18 cellular contexts compared by ENCODE assay signal in the genomic region with DNA sequence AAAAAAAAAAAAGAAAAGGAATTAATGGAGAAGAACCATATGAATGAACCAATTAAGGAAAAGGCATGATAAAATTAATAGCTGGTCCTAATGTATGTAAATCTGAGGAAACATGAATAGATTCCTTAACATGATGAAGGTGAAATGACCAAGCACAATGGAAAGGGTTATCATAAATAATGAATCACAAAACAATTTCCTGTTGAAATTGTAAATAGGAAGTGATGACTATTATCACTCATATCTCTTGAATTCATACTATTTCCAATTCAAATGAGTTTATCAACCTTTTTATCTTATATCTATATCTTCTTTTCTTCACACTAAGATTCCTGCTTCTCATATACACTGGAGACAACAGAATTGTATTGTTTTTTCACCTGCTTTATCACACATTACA. TPM values are rescaled to one million over a fixed set of nuclear protein-coding genes. Genes with fewer than 3 reads are reported as not detected.
"Had no signal": no experiment of that assay in that cellular context is flagged by ENCODE, and none has a peak within 500 bp of the region (broad histone marks: within the 10 kb centered on the region; RNA-seq: fewer than 3 reads in every experiment).

No MANE protein-coding gene starts in this region.

- H3K27me3 Mint-ChIP-seq: activated naive CD8-positive, alpha-beta T cell treated with anti-CD3 and anti-CD28 coated beads, Interleukin-2, amount 10 ng/mL, durations not matched to agents 7 days and 5 days had no signal

- DNase-seq: activated CD4-positive, alpha-beta T cell treated with anti-CD3 and anti-CD28 coated beads, Interleukin-2, amount 50 U/mL, for 1 hour; activated CD8-positive, alpha-beta memory T cell treated with anti-CD3 and anti-CD28 coated beads for 24 hours; activated naive CD4-positive, alpha-beta T cell; activated naive CD8-positive, alpha-beta T cell treated with anti-CD3 and anti-CD28 coated beads, Interleukin-2, amount 10 ng/mL, durations not matched to agents 7 days and 5 days; heart left ventricle; immature natural killer cell; left cardiac atrium; lower lobe of right lung; psoas muscle; right lobe of liver; T-cell; T-helper 9 cell; upper lobe of right lung had no signal

- H3K4me3 ChIP-seq: heart left ventricle, lower lobe of right lung, psoas muscle, right lobe of liver, thoracic aorta, upper lobe of right lung had no signal

- H3K27ac Mint-ChIP-seq: activated naive CD8-positive, alpha-beta T cell treated with anti-CD3 and anti-CD28 coated beads, Interleukin-2, amount 10 ng/mL, durations not matched to agents 7 days and 5 days; immature natural killer cell; T-cell had no signal

- H3K4me3 Mint-ChIP-seq: activated naive CD8-positive, alpha-beta T cell treated with anti-CD3 and anti-CD28 coated beads, Interleukin-2, amount 10 ng/mL, durations not matched to agents 7 days and 5 days; immature natural killer cell; neural crest cell; T-cell had no signal

- H3K27ac ChIP-seq: heart left ventricle, lower lobe of right lung, psoas muscle, right lobe of liver, thoracic aorta, upper lobe of right lung had no signal

- H3K9me3 ChIP-seq: heart left ventricle, lower lobe of right lung, psoas muscle, right lobe of liver, thoracic aorta, upper lobe of right lung had no signal

- H3K27me3 ChIP-seq: heart left ventricle, right lobe of liver, upper lobe of right lung had no signal

- ATAC-seq: activated CD4-positive, CD25-positive, alpha-beta regulatory T cell treated with anti-CD3 and anti-CD28 coated beads, Interleukin-2, amount 50 U/mL, for 24 hours; lower lobe of right lung; psoas muscle; T-cell; upper lobe of right lung had no signal

- H3K36me3 ChIP-seq: heart left ventricle, lower lobe of right lung, right lobe of liver, thoracic aorta, upper lobe of right lung had no signal

- H3K9me3 Mint-ChIP-seq: activated naive CD8-positive, alpha-beta T cell treated with anti-CD3 and anti-CD28 coated beads, Interleukin-2, amount 10 ng/mL, durations not matched to agents 7 days and 5 days; neural crest cell; T-cell had no signal

- H3K36me3 Mint-ChIP-seq: activated naive CD8-positive, alpha-beta T cell treated with anti-CD3 and anti-CD28 coated beads, Interleukin-2, amount 10 ng/mL, durations not matched to agents 7 days and 5 days; immature natural killer cell; T-cell had no signal

- H3K4me1 Mint-ChIP-seq: activated naive CD8-positive, alpha-beta T cell treated with anti-CD3 and anti-CD28 coated beads, Interleukin-2, amount 10 ng/mL, durations not matched to agents 7 days and 5 days; immature natural killer cell; T-cell had no signal

RNA-seq across cellular contexts. Expression of a gene that starts 32.0 kb away (rescaled TPM):
- total RNA-seq: activated naive CD8-positive, alpha-beta T cell treated with anti-CD3 and anti-CD28 coated beads, Interleukin-2, amount 10 ng/mL, durations not matched to agents 7 days and 5 days; frontal cortex; left cardiac atrium; neural crest cell; osteoblast; psoas muscle; right lobe of liver; T-cell; thoracic aorta; upper lobe of right lung had no signal
- polyA plus RNA-seq: heart left ventricle, immature natural killer cell had no signal

RNA-seq across cellular contexts. Expression of a gene that starts 48.2 kb away (rescaled TPM):
- total RNA-seq: activated naive CD8-positive, alpha-beta T cell treated with anti-CD3 and anti-CD28 coated beads, Interleukin-2, amount 10 ng/mL, durations not matched to agents 7 days and 5 days; frontal cortex; neural crest cell; osteoblast; thoracic aorta had no signal
- polyA plus RNA-seq: heart left ventricle, immature natural killer cell had no signal
